In the genomic region with DNA sequence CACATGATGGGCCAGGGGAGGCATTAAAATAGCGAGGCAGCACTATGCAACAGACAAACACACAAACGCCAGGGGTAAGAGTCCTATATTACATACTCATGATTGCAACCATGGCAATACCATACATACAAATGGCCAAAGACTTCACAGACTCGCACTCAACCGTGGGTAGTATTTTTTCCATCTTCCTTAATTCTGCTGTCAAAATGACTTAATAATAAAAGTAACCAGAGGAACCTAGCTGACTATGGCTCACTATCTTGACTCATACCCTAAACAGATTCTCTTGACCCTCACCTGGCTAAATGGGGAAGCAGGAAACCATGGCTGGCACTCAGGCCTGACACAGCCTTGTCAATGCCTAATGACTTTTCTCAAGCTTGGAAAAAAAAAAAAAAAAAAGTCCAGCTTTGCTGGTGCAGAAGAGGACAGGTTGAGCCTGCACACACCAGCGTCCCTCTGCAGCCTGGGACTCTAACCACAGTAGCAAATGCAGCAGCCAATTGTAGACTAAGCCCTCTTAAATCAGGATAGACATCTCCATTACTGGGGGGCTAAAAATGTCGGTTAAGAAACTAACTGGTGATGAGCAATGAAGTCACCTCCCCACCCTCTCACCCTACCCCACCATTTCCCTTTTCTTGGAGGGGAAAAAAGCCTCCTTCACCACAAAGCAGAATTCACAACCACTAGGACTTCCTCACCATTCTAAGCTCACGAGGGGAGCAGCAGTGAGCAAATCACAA, we compare ENCODE assay signal across 11 cellular contexts. TPM values are rescaled to one million over a fixed set of nuclear protein-coding genes. Genes with fewer than 3 reads are reported as not detected.
A peak's percentile ranks its signal among the peaks of the same experiment; 100 is the strongest.
DNase-seq lines count a peak whose midpoint lies in the region; ATAC-seq and TF ChIP-seq lines count a peak whose summit lies in the region.
"Had no signal": no experiment of that assay in that cellular context is flagged by ENCODE, and none has a peak within 500 bp of the region (broad histone marks: within the 10 kb centered on the region; RNA-seq: fewer than 3 reads in every experiment).

No MANE protein-coding gene starts in this region.

- peaks cover 86% of the 10 kb centered on the region for H3K4me1 Mint-ChIP-seq in central memory CD8-positive, alpha-beta T cell

- 54 to 66% (median 61%) methylated on average over 7 of the region's 7 CpGs for WGBS in stomach, 5 donors

- no peaks in the 10 kb centered on the region for H3K27me3 Mint-ChIP-seq in central memory CD8-positive, alpha-beta T cell

- no peak for TF ChIP-seq EP300 in stomach (IDR thresholded peaks at IDR 0.05)

- intact Hi-C loops in stomach (cut with DNase I; ENCODE audit: low total_unique reads) = no loop called here

- H3K4me1 ChIP-seq in stomach = peaks cover 77 to 97% (median 86%) of the 10 kb centered on the region in 4 donors

- no peak overlapping the region for H3K4me3 ChIP-seq in stomach

- no peak for TF ChIP-seq POLR2A in stomach (IDR thresholded peaks at IDR 0.05)

- peak overlapping the region; percentile 6 for H3K27ac Mint-ChIP-seq in central memory CD8-positive, alpha-beta T cell (ENCODE audit: low read depth)

- H3K9me3 ChIP-seq in stomach = no peaks in the 10 kb centered on the region

- H3K27ac ChIP-seq in stomach = peak overlapping the region; percentile 48 to 76 (median 63)

- H3K36me3 Mint-ChIP-seq in central memory CD8-positive, alpha-beta T cell (ENCODE audit: insufficient read depth) = peaks cover 9% of the 10 kb centered on the region

- ATAC-seq in central memory CD8-positive, alpha-beta T cell (replicated peaks; ENCODE audit: extremely low read depth, poor library complexity, severe bottlenecking) = peak; percentile 42

- DNase-seq in activated gamma-delta T cell treated with Interleukin-2 at 50 U/mL for 16 hours = peak; percentile 35
- no peak for DNase-seq in activated gamma-delta T cell (lab: John Stamatoyannopoulos, UW)
- DNase-seq in MV-4-11 (lab: John Stamatoyannopoulos, UW) = peak; percentile 95
- no peak for DNase-seq in central memory CD8-positive, alpha-beta T cell (ENCODE audit: low spot score in 2 of 2)
- DNase-seq in stomach = no peak
- no peak for DNase-seq in stimulated activated CD4-positive, alpha-beta T cell treated with anti-CD3 and anti-CD28 coated beads, Interleukin-1b, Interleukin-23, amount 100 ng/mL, for 48 hours
- DNase-seq in NCI-H748 (lab: John Stamatoyannopoulos, UW; ENCODE audit: unreplicated experiment) = no peak
- DNase-seq in cerebellar nuclear complex (lab: John Stamatoyannopoulos, UW) = no peak
- DNase-seq: activated CD4-positive, alpha-beta T cell treated with anti-CD3 and anti-CD28 coated beads, Interleukin-2, amount 50 U/mL, for 1 hour; C1 segment of cervical spinal cord; NCI-H510A treated with DMSO at 0.1 percent for 48 hours had no signal

- no peaks in the 10 kb centered on the region for H3K27me3 ChIP-seq in stomach

- TF ChIP-seq CTCF in stomach (IDR thresholded peaks at IDR 0.05) = no peak

- no peaks in the 10 kb centered on the region for H3K9me3 Mint-ChIP-seq in central memory CD8-positive, alpha-beta T cell

- H3K36me3 ChIP-seq in stomach = no peaks in the 10 kb centered on the region

- H3K4me3 Mint-ChIP-seq in central memory CD8-positive, alpha-beta T cell = peak overlapping the region; percentile 51

RNA-seq across cellular contexts. Expression of a gene that starts 23.1 kb away (rescaled TPM):
- total RNA-seq in stomach = 10 to 100 TPM in 4 of 5 donors, 1 to 10 TPM in 1; 2.9 to 55.3 (median 38.4) TPM
- 10 to 100 TPM; 84.2 to 88.7 (median 84.5) TPM for polyA plus RNA-seq in stomach

RNA-seq across cellular contexts. Expression of a gene that starts 26.0 kb away (rescaled TPM):
- 100 to 1,000 TPM in 4 of 5 donors, 10 to 100 TPM in 1; 50.9 to 653 (median 247) TPM for total RNA-seq in stomach
- 100 to 1,000 TPM in 1 of 3 donors, 10 to 100 TPM in 2; 35.0 to 193 (median 49.2) TPM for polyA plus RNA-seq in stomach

Comparison
In these comparisons a context has a peak if more than half of its experiments do, and no peak if none do; other contexts are left out.
1. DNase-seq: peak in activated gamma-delta T cell treated with Interleukin-2 at 50 U/mL for 16 hours (single experiment) and MV-4-11 (single experiment); none in activated gamma-delta T cell (single experiment), central memory CD8-positive, alpha-beta T cell (0 of 2), stomach (single experiment), stimulated activated CD4-positive, alpha-beta T cell treated with anti-CD3 and anti-CD28 coated beads, Interleukin-1b, Interleukin-23, amount 100 ng/mL, for 48 hours (single experiment), NCI-H748 (single experiment) and cerebellar nuclear complex (0 of 2).